8 cellular contexts compared by ENCODE assay signal in genomic region chr17:10772425-10773380, GRCh38. TPM values are rescaled to one million over a fixed set of nuclear protein-coding genes. Genes with fewer than 3 reads are reported as not detected.
DNase-seq lines count a peak whose midpoint lies in the region; ATAC-seq, FAIRE-seq and TF ChIP-seq lines count a peak whose summit lies in the region.

No MANE protein-coding gene starts in this region.

- ATAC-seq in RWPE2 (ENCODE audit: low read depth): no peak
- no peak for ATAC-seq in stimulated activated naive B cell treated with anti-CD40 and anti-IgM and Interleukin-4, amounts not matched to agents 10 μg/mL and 1 μg/mL and 100 μg/mL, for 72 hours (replicated peaks)

- H3K9me3 Mint-ChIP-seq in osteocyte (ENCODE audit: unreplicated experiment): peaks cover 20% of the 10 kb centered on the region
- H3K9me3 Mint-ChIP-seq in stimulated activated naive B cell treated with anti-CD40 and anti-IgM and Interleukin-4, amounts not matched to agents 10 μg/mL and 1 μg/mL and 100 μg/mL, for 72 hours: peaks cover 6 to 9% of the 10 kb centered on the region in 2 donors

- H3K27ac Mint-ChIP-seq in osteocyte (ENCODE audit: unreplicated experiment): no peak overlapping the region
- H3K27ac Mint-ChIP-seq in stimulated activated naive B cell treated with anti-CD40 and anti-IgM and Interleukin-4, amounts not matched to agents 10 μg/mL and 1 μg/mL and 100 μg/mL, for 72 hours: no peak overlapping the region

- H3K27me3 Mint-ChIP-seq in osteocyte (ENCODE audit: unreplicated experiment): no peaks in the 10 kb centered on the region
- peaks cover 0 to 7% of the 10 kb centered on the region in 2 donors for H3K27me3 Mint-ChIP-seq in stimulated activated naive B cell treated with anti-CD40 and anti-IgM and Interleukin-4, amounts not matched to agents 10 μg/mL and 1 μg/mL and 100 μg/mL, for 72 hours

- peak; percentile 59 for FAIRE-seq in GM19239 (lab: Jason Lieb, UNC)

- no peak overlapping the region for H3K4me3 Mint-ChIP-seq in osteocyte (ENCODE audit: unreplicated experiment)
- H3K4me3 Mint-ChIP-seq in stimulated activated naive B cell treated with anti-CD40 and anti-IgM and Interleukin-4, amounts not matched to agents 10 μg/mL and 1 μg/mL and 100 μg/mL, for 72 hours: no peak overlapping the region

- in situ Hi-C loops in ACHN (cut with HindIII; ENCODE audit: low pct_ligation_motif_present, low pct_unique_long_range_greater_than_20kb, low sequenced_read_pairs): no loop called here

- H3K4me1 ChIP-seq in RWPE2 (ENCODE audit: insufficient read depth, poor library complexity, severe bottlenecking): no peaks in the 10 kb centered on the region

- H3K36me3 ChIP-seq in RWPE2 (ENCODE audit: low read depth): no peaks in the 10 kb centered on the region

- no peaks in the 10 kb centered on the region for H3K9me3 ChIP-seq in RWPE2 (ENCODE audit: severe bottlenecking)

- no peak overlapping the region for H3K27ac ChIP-seq in RWPE2 (ENCODE audit: poor library complexity, severe bottlenecking)

- H3K4me1 Mint-ChIP-seq in osteocyte (ENCODE audit: unreplicated experiment): no peaks in the 10 kb centered on the region
- H3K4me1 Mint-ChIP-seq in stimulated activated naive B cell treated with anti-CD40 and anti-IgM and Interleukin-4, amounts not matched to agents 10 μg/mL and 1 μg/mL and 100 μg/mL, for 72 hours: peaks cover 0 to 5% of the 10 kb centered on the region in 2 donors

- H3K27me3 ChIP-seq in RWPE2 (ENCODE audit: insufficient read depth, poor library complexity, severe bottlenecking): no peaks in the 10 kb centered on the region

- no peak overlapping the region for H3K4me3 ChIP-seq in RWPE2 (ENCODE audit: severe bottlenecking)

- DNase-seq in ACHN (peak; percentile 37), GM19239 (ENCODE audit: insufficient read length, low spot score) (no peak), RWPE2 (ENCODE audit: low spot score) (no peak), dermis blood vessel endothelial cell (peak; percentile 24), osteocyte (ENCODE audit: extremely low spot score, unreplicated experiment) (no peak), NCI-H1930 (lab: John Stamatoyannopoulos, UW) (no peak), superior temporal gyrus (ENCODE audit: extremely low spot score) (no peak)
- no peak for DNase-seq in stimulated activated naive B cell treated with anti-CD40 and anti-IgM and Interleukin-4, amounts not matched to agents 10 μg/mL and 1 μg/mL and 100 μg/mL, for 72 hours

- TF ChIP-seq CTCF in RWPE2 (IDR thresholded peaks at IDR 0.05; ENCODE audit: poor library complexity, severe bottlenecking) (peak; percentile 64), osteocyte (IDR thresholded peaks at IDR 0.05) (peak; percentile 48)

- H3K36me3 Mint-ChIP-seq in osteocyte (ENCODE audit: unreplicated experiment): no peaks in the 10 kb centered on the region
- H3K36me3 Mint-ChIP-seq in stimulated activated naive B cell treated with anti-CD40 and anti-IgM and Interleukin-4, amounts not matched to agents 10 μg/mL and 1 μg/mL and 100 μg/mL, for 72 hours: peaks cover 8 to 16% of the 10 kb centered on the region in 2 donors

RNA-seq across cellular contexts. Expression of gene TMEM238L, which starts 31.2 kb away (rescaled TPM):
- total RNA-seq in dermis blood vessel endothelial cell (not detected in 2 replicates), osteocyte (not detected in 2 replicates)

RNA-seq across cellular contexts. Expression of gene TMEM220, which starts 42.9 kb away (rescaled TPM):
- total RNA-seq in dermis blood vessel endothelial cell (1.5 and 2.7 TPM in 2 replicates), osteocyte (6.8 and 8.1 TPM in 2 replicates)

Comparison
In these comparisons a context has a peak if more than half of its experiments do, and no peak if none do; other contexts are left out.
1. DNase-seq: peak in ACHN (single experiment) and dermis blood vessel endothelial cell (single experiment); none in GM19239 (single experiment), RWPE2 (single experiment), osteocyte (single experiment), NCI-H1930 (0 of 2), superior temporal gyrus (single experiment) and stimulated activated naive B cell treated with anti-CD40 and anti-IgM and Interleukin-4, amounts not matched to agents 10 μg/mL and 1 μg/mL and 100 μg/mL, for 72 hours (single experiment).